Comparison of ENCODE assay signal across 1 cellular context in the genomic region with DNA sequence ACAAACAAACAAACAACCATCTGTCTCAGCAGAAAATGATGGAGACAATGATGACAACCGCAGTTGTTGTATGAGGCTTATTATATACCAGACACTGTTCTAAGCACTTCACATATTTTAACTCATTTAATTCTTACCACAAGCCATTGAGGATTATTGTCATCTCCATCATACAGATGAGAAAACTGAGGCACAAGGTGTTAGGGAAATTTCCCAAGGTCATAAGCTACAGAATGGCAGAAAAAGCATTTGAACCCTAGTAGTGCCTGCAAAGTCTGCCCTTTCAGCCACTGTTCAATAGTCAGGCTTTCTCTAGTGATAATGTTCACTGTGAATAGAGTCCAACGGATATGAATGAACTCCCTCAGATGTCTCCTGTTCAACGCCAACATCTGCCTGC.
A peak's percentile ranks its signal among the peaks of the same experiment; 100 is the strongest.
TF ChIP-seq lines count a peak whose summit lies in the region.

No MANE protein-coding gene starts in this region.

TF ChIP-seq in K562, 482 proteins besides CTCF, POLR2A, EP300 and RAD21 (continued from another document):
- TF ChIP-seq, protein P1, sequence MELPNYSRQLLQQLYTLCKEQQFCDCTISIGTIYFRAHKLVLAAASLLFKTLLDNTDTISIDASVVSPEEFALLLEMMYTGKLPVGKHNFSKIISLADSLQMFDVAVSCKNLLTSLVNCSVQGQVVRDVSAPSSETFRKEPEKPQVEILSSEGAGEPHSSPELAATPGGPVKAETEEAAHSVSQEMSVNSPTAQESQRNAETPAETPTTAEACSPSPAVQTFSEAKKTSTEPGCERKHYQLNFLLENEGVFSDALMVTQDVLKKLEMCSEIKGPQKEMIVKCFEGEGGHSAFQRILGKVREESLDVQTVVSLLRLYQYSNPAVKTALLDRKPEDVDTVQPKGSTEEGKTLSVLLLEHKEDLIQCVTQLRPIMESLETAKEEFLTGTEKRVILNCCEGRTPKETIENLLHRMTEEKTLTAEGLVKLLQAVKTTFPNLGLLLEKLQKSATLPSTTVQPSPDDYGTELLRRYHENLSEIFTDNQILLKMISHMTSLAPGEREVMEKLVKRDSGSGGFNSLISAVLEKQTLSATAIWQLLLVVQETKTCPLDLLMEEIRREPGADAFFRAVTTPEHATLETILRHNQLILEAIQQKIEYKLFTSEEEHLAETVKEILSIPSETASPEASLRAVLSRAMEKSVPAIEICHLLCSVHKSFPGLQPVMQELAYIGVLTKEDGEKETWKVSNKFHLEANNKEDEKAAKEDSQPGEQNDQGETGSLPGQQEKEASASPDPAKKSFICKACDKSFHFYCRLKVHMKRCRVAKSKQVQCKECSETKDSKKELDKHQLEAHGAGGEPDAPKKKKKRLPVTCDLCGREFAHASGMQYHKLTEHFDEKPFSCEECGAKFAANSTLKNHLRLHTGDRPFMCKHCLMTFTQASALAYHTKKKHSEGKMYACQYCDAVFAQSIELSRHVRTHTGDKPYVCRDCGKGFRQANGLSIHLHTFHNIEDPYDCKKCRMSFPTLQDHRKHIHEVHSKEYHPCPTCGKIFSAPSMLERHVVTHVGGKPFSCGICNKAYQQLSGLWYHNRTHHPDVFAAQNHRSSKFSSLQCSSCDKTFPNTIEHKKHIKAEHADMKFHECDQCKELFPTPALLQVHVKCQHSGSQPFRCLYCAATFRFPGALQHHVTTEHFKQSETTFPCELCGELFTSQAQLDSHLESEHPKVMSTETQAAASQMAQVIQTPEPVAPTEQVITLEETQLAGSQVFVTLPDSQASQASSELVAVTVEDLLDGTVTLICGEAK (IDR thresholded peaks at IDR 0.05): no peak
- TF ChIP-seq, protein P1 (CRISPR knock-in tag; IDR thresholded peaks at IDR 0.05): no peak
- 0 out of 4 replicates have a peak, but pooled peaks of 1 of the 2 experiments have one; percentile 12 for TF ChIP-seq KDM1A (IDR thresholded peaks at IDR 0.05)
- no peak for TF ChIP-seq ZNF445 (CRISPR knock-in tag; IDR thresholded peaks at IDR 0.05; ENCODE audit: low read depth)
- TF ChIP-seq POU5F1 (IDR thresholded peaks at IDR 0.05; ENCODE audit: borderline replicate concordance, low read depth, low read length, partially characterized antibody): no peak
- TF ChIP-seq JUN (IDR thresholded peaks at IDR 0.05; ENCODE audit: borderline replicate concordance, low read depth, low read length): no peak
- TF ChIP-seq JUN (CRISPR knock-in tag; IDR thresholded peaks at IDR 0.05; ENCODE audit: borderline replicate concordance): no peak
